Comparison of ENCODE assay signal across 21 cellular contexts in genomic region chr6:130527173-130527572, GRCh38.
DNase-seq lines count a peak whose midpoint lies in the region; ATAC-seq and TF ChIP-seq lines count a peak whose summit lies in the region.
"Had no signal": no experiment of that assay in that cellular context is flagged by ENCODE, and none has a peak within 500 bp of the region (broad histone marks: within the 10 kb centered on the region; RNA-seq: fewer than 3 reads in every experiment).

No MANE protein-coding gene starts in this region.

- no peak overlapping the region for H4K91ac ChIP-seq in trophoblast cell (ENCODE audit: low read depth, low read length)

- no peaks in the 10 kb centered on the region for H3K27me3 Mint-ChIP-seq in activated naive CD4-positive, alpha-beta T cell treated with anti-CD3 and anti-CD28 coated beads, Interleukin-2, amount 50 U/mL, for 24 hours
- H3K27me3 Mint-ChIP-seq: CD4-positive, alpha-beta memory T cell had no signal

- H3K4me2 ChIP-seq in SU-DHL-6 (ENCODE audit: low read depth, low read length, poor library complexity, severe bottlenecking): peak overlapping the region; percentile 8
- no peak overlapping the region for H3K4me2 ChIP-seq in trophoblast cell (ENCODE audit: low read length)
- H3K4me2 ChIP-seq: A549 had no signal

- H3F3A ChIP-seq in SU-DHL-6 (ENCODE audit: insufficient read depth): no peaks in the 10 kb centered on the region

- TF ChIP-seq CTCF in SU-DHL-6 (IDR thresholded peaks at IDR 0.05; ENCODE audit: insufficient read depth, low read length, poor library complexity, severe bottlenecking) (no peak), gastroesophageal sphincter (IDR thresholded peaks at IDR 0.05) (no peak)

- no peak overlapping the region for H2BK5ac ChIP-seq in trophoblast cell (ENCODE audit: low read depth, low read length, poor library complexity)

- H3K4me1 ChIP-seq in trophoblast cell (ENCODE audit: control insufficient read depth in 1 of 2, insufficient read depth in 2 of 2, low read length in 2 of 2) (peaks cover 2 to 13% of the 10 kb centered on the region in 2 experiments), gastroesophageal sphincter (no peaks in the 10 kb centered on the region)
- H3K4me1 ChIP-seq: A549, BE2C had no signal

- TF ChIP-seq EP300 in gastroesophageal sphincter (IDR thresholded peaks at IDR 0.05): no peak

- DNase-seq in activated naive CD4-positive, alpha-beta T cell treated with anti-CD3 and anti-CD28 coated beads, Interleukin-2, amount 50 U/mL, for 16 hours: no peak
- DNase-seq in HEK293T (ENCODE audit: extremely low spot score) (no peak), trophoblast cell (no peak), hepatic stellate cell (ENCODE audit: low spot score) (no peak)
- DNase-seq: 8988T; ACHN; AML-193; BE2C; Calu3; CD4-positive, alpha-beta memory T cell; COR-L47; DMS79 treated with DMSO at 0.1 percent for 48 hours; GDM1; GM23248; H9 had no signal

- H3K36me3 ChIP-seq in SU-DHL-6 (ENCODE audit: low read length) (no peaks in the 10 kb centered on the region), trophoblast cell (ENCODE audit: control insufficient read depth in 1 of 2, insufficient read depth in 2 of 2, low read length in 2 of 2) (no peaks in the 10 kb centered on the region), gastroesophageal sphincter (no peaks in the 10 kb centered on the region)
- H3K36me3 ChIP-seq: BE2C; BLaER1 treated with 17β-estradiol and CSF1 and Interleukin-3, amounts not matched to agents 10 nM and 100 nM had no signal

- no peak overlapping the region for H3K18ac ChIP-seq in trophoblast cell (ENCODE audit: low read length)

- H2BK120ac ChIP-seq in trophoblast cell (ENCODE audit: insufficient read depth, low read length, poor library complexity): no peak overlapping the region

- H3K9me3 Mint-ChIP-seq in activated naive CD4-positive, alpha-beta T cell treated with anti-CD3 and anti-CD28 coated beads, Interleukin-2, amount 50 U/mL, for 24 hours: peaks cover under 1% of the 10 kb centered on the region
- H3K9me3 Mint-ChIP-seq: H9 had no signal

- H2AK5ac ChIP-seq in trophoblast cell (ENCODE audit: low read length): no peak overlapping the region

- no peaks in the 10 kb centered on the region for H3K27me3 ChIP-seq in SU-DHL-6 (ENCODE audit: low read length)
- H3K27me3 ChIP-seq in trophoblast cell (ENCODE audit: insufficient read depth, low read length): no peaks in the 10 kb centered on the region
- H3K27me3 ChIP-seq in gastroesophageal sphincter: no peaks in the 10 kb centered on the region
- H3K27me3 ChIP-seq: BE2C; BLaER1 treated with 17β-estradiol and CSF1 and Interleukin-3, amounts not matched to agents 10 nM and 100 nM had no signal

- H3K4me1 Mint-ChIP-seq in activated naive CD4-positive, alpha-beta T cell treated with anti-CD3 and anti-CD28 coated beads, Interleukin-2, amount 50 U/mL, for 24 hours: peaks cover 40% of the 10 kb centered on the region

- H4K12ac ChIP-seq in trophoblast cell (ENCODE audit: low read depth, low read length): no peak overlapping the region

- H4K8ac ChIP-seq in trophoblast cell (ENCODE audit: low read depth, low read length): no peak overlapping the region

- no peak overlapping the region for H3K14ac ChIP-seq in trophoblast cell (ENCODE audit: low read length)

- ATAC-seq in GM18519 (IDR thresholded peaks at IDR 0.05; ENCODE audit: low FRiP score, unreplicated experiment) (no peak), gastroesophageal sphincter (no peak)
- ATAC-seq: A549 had no signal

- H3K9me3 ChIP-seq in SU-DHL-6 (ENCODE audit: insufficient read depth, low read length) (no peaks in the 10 kb centered on the region), trophoblast cell (ENCODE audit: insufficient read depth, low read depth, low read length) (peaks cover 4% of the 10 kb centered on the region), gastroesophageal sphincter (no peaks in the 10 kb centered on the region)
- H3K9me3 ChIP-seq: A549, BE2C had no signal

- no peaks in the 10 kb centered on the region for H4K20me1 ChIP-seq in SU-DHL-6 (ENCODE audit: low read depth, low read length)
- H4K20me1 ChIP-seq: BLaER1 treated with 17β-estradiol and CSF1 and Interleukin-3, amounts not matched to agents 10 nM and 100 nM had no signal

- H3K4me3 Mint-ChIP-seq in activated naive CD4-positive, alpha-beta T cell treated with anti-CD3 and anti-CD28 coated beads, Interleukin-2, amount 50 U/mL, for 24 hours: no peak overlapping the region
- H3K4me3 Mint-ChIP-seq: H9 had no signal

- H3K9me2 ChIP-seq in SU-DHL-6 (replicated peaks; ENCODE audit: insufficient read depth, low read length): no peaks in the 10 kb centered on the region

- H3K9ac ChIP-seq in SU-DHL-6 (ENCODE audit: low read length): no peak overlapping the region
- H3K9ac ChIP-seq in trophoblast cell (ENCODE audit: low read length): no peak overlapping the region
- H3K9ac ChIP-seq: GM23248 had no signal

- H3K4me3 ChIP-seq in SU-DHL-6 (ENCODE audit: insufficient read depth, low read length, poor library complexity, severe bottlenecking) (no peak overlapping the region), trophoblast cell (ENCODE audit: low read depth, low read length) (no peak overlapping the region), gastroesophageal sphincter (no peak overlapping the region)
- H3K4me3 ChIP-seq: A549, GM23248 had no signal

- CTCF ChIA-PET in HEK293T (lab: Yijun Ruan, JAX): no interaction called here

- no CpG with 5 or more reads among the region's 1 CpG for WGBS in trophoblast cell (ENCODE audit: extremely low coverage, insufficient coverage, insufficient read length)
- WGBS in gastroesophageal sphincter (ENCODE audit: low coverage in 1 of 2), 2 donors: 33% methylated on average over 1 of the region's 1 CpG; no CpG with 5 or more reads in 1 of the 2 donors

- peak overlapping the region; percentile 15 for H3K27ac Mint-ChIP-seq in activated naive CD4-positive, alpha-beta T cell treated with anti-CD3 and anti-CD28 coated beads, Interleukin-2, amount 50 U/mL, for 24 hours
- H3K27ac Mint-ChIP-seq: H9 had no signal

- POLR2A ChIA-PET in HEK293T (lab: Yijun Ruan, JAX): no interaction called here

- H3K4ac ChIP-seq in trophoblast cell (ENCODE audit: low read depth, low read length): no peak overlapping the region

- peak overlapping the region; percentile 62 for H3K23ac ChIP-seq in trophoblast cell (ENCODE audit: low read length)

- no peaks in the 10 kb centered on the region for H3K79me1 ChIP-seq in trophoblast cell (ENCODE audit: low read length)

- H3K27ac ChIP-seq in SU-DHL-6 (ENCODE audit: low read depth, low read length): peak overlapping the region; percentile 70
- H3K27ac ChIP-seq in trophoblast cell (ENCODE audit: low read depth, low read length): no peak overlapping the region
- no peak overlapping the region for H3K27ac ChIP-seq in gastroesophageal sphincter
- H3K27ac ChIP-seq: A549, GM23248 had no signal

- H3K36me3 Mint-ChIP-seq in activated naive CD4-positive, alpha-beta T cell treated with anti-CD3 and anti-CD28 coated beads, Interleukin-2, amount 50 U/mL, for 24 hours: peaks cover 2% of the 10 kb centered on the region

- no peak for TF ChIP-seq POLR2A in gastroesophageal sphincter (IDR thresholded peaks at IDR 0.05)

- H2AFZ ChIP-seq in SU-DHL-6 (ENCODE audit: low read depth, low read length, severe bottlenecking) (no peak overlapping the region), trophoblast cell (ENCODE audit: insufficient read depth, low read length, poor library complexity) (no peak overlapping the region)
- H2AFZ ChIP-seq: GM23248 had no signal

- no peaks in the 10 kb centered on the region for H3K79me2 ChIP-seq in SU-DHL-6 (ENCODE audit: insufficient read depth, low read length)
- no peaks in the 10 kb centered on the region for H3K79me2 ChIP-seq in trophoblast cell (ENCODE audit: control insufficient read depth, insufficient read depth, low read length, poor library complexity)

- H2BK12ac ChIP-seq in trophoblast cell (ENCODE audit: low read length): no peak overlapping the region

TF ChIP-seq in HEK293T, 16 proteins besides CTCF, POLR2A, EP300 and RAD21:
- TF ChIP-seq PKNOX1 (IDR thresholded peaks at IDR 0.05) (peak; percentile 30; the same call in 1 of the 2 replicates), FOXA1 (IDR thresholded peaks at IDR 0.05) (no peak)
